Comparison of ENCODE assay signal across 1 cellular context in the genomic region with DNA sequence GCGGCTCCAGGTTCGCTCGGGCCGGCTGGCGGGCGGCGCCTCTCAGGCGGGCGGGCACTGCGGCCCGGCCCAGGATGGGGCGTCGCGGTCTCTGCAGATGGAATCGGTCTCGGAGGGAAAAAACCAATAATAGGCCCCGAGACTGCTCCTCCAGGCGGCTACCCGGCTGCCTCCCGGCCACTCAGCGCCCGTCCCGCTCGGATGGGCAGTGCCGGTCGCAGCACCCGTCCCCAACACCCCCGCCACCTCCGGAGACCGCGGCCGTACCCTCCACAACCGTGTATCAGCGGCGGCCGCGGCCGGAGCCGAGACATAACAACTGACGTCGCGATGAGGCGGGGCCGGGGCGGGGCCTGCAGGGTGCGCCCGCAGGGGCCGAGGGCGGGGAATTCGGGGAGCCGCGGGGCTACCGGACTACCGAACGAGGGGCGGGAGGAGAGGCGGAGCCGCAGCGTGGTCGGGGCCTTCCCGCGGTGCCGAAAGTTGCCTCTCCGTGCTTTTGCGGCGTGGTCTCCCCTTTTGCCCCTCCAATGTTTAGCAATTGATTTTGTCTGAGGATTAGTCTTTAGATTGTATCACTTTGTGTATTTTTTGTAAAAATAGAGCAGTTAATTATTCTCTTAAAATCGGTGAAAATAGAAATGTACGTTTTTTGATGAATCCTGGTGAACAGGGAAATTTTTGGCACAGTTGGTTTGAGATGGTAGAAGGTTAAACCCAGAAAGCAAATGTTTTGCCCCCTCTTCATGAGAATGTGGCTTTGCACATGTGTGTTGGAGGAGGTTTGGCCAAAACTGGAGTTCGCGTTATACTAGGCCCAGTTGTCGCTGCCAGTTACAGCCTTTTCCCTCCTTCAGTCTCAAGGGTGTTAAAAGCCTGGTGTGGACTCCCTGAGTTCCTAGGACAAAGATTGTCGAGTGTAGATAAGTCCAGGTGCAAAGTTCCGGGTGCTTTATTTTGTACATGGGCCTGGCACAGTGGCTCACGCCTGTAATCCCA.
A peak's percentile ranks its signal among the peaks of the same experiment; 100 is the strongest.
TF ChIP-seq lines count a peak whose summit lies in the region.

A gene with protein sequence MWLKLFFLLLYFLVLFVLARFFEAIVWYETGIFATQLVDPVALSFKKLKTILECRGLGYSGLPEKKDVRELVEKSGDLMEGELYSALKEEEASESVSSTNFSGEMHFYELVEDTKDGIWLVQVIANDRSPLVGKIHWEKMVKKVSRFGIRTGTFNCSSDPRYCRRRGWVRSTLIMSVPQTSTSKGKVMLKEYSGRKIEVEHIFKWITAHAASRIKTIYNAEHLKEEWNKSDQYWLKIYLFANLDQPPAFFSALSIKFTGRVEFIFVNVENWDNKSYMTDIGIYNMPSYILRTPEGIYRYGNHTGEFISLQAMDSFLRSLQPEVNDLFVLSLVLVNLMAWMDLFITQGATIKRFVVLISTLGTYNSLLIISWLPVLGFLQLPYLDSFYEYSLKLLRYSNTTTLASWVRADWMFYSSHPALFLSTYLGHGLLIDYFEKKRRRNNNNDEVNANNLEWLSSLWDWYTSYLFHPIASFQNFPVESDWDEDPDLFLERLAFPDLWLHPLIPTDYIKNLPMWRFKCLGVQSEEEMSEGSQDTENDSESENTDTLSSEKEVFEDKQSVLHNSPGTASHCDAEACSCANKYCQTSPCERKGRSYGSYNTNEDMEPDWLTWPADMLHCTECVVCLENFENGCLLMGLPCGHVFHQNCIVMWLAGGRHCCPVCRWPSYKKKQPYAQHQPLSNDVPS (minus strand): TSS at position 317 of the 999 bp plus-strand sequence. CDS start 979 bp downstream, outside the sequence.

TF ChIP-seq in HepG2, 621 proteins besides CTCF, POLR2A, EP300 and RAD21 (continued from another document and continues in another):
- TF ChIP-seq, protein P1, sequence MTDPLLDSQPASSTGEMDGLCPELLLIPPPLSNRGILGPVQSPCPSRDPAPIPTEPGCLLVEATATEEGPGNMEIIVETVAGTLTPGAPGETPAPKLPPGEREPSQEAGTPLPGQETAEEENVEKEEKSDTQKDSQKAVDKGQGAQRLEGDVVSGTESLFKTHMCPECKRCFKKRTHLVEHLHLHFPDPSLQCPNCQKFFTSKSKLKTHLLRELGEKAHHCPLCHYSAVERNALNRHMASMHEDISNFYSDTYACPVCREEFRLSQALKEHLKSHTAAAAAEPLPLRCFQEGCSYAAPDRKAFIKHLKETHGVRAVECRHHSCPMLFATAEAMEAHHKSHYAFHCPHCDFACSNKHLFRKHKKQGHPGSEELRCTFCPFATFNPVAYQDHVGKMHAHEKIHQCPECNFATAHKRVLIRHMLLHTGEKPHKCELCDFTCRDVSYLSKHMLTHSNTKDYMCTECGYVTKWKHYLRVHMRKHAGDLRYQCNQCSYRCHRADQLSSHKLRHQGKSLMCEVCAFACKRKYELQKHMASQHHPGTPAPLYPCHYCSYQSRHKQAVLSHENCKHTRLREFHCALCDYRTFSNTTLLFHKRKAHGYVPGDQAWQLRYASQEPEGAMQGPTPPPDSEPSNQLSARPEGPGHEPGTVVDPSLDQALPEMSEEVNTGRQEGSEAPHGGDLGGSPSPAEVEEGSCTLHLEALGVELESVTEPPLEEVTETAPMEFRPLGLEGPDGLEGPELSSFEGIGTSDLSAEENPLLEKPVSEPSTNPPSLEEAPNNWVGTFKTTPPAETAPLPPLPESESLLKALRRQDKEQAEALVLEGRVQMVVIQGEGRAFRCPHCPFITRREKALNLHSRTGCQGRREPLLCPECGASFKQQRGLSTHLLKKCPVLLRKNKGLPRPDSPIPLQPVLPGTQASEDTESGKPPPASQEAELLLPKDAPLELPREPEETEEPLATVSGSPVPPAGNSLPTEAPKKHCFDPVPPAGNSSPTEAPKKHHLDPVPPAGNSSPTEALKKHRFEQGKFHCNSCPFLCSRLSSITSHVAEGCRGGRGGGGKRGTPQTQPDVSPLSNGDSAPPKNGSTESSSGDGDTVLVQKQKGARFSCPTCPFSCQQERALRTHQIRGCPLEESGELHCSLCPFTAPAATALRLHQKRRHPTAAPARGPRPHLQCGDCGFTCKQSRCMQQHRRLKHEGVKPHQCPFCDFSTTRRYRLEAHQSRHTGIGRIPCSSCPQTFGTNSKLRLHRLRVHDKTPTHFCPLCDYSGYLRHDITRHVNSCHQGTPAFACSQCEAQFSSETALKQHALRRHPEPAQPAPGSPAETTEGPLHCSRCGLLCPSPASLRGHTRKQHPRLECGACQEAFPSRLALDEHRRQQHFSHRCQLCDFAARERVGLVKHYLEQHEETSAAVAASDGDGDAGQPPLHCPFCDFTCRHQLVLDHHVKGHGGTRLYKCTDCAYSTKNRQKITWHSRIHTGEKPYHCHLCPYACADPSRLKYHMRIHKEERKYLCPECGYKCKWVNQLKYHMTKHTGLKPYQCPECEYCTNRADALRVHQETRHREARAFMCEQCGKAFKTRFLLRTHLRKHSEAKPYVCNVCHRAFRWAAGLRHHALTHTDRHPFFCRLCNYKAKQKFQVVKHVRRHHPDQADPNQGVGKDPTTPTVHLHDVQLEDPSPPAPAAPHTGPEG (CRISPR knock-in tag; IDR thresholded peaks at IDR 0.05) = peak; percentile 88; the same call in 1 of the 2 replicates
- TF ChIP-seq, protein P2, sequence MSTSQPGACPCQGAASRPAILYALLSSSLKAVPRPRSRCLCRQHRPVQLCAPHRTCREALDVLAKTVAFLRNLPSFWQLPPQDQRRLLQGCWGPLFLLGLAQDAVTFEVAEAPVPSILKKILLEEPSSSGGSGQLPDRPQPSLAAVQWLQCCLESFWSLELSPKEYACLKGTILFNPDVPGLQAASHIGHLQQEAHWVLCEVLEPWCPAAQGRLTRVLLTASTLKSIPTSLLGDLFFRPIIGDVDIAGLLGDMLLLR (CRISPR knock-in tag; IDR thresholded peaks at IDR 0.05) = peak; percentile 60; the same call in 1 of the 2 replicates
- peak; percentile 94 for TF ChIP-seq ZFP36L1 (CRISPR knock-in tag; IDR thresholded peaks at IDR 0.05)
- TF ChIP-seq, protein P3, sequence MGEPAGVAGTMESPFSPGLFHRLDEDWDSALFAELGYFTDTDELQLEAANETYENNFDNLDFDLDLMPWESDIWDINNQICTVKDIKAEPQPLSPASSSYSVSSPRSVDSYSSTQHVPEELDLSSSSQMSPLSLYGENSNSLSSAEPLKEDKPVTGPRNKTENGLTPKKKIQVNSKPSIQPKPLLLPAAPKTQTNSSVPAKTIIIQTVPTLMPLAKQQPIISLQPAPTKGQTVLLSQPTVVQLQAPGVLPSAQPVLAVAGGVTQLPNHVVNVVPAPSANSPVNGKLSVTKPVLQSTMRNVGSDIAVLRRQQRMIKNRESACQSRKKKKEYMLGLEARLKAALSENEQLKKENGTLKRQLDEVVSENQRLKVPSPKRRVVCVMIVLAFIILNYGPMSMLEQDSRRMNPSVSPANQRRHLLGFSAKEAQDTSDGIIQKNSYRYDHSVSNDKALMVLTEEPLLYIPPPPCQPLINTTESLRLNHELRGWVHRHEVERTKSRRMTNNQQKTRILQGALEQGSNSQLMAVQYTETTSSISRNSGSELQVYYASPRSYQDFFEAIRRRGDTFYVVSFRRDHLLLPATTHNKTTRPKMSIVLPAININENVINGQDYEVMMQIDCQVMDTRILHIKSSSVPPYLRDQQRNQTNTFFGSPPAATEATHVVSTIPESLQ (CRISPR knock-in tag; conservative IDR thresholded peaks at IDR 0.05) = no peak; the same call in 1 of the 2 replicates
- TF ChIP-seq, protein P4, sequence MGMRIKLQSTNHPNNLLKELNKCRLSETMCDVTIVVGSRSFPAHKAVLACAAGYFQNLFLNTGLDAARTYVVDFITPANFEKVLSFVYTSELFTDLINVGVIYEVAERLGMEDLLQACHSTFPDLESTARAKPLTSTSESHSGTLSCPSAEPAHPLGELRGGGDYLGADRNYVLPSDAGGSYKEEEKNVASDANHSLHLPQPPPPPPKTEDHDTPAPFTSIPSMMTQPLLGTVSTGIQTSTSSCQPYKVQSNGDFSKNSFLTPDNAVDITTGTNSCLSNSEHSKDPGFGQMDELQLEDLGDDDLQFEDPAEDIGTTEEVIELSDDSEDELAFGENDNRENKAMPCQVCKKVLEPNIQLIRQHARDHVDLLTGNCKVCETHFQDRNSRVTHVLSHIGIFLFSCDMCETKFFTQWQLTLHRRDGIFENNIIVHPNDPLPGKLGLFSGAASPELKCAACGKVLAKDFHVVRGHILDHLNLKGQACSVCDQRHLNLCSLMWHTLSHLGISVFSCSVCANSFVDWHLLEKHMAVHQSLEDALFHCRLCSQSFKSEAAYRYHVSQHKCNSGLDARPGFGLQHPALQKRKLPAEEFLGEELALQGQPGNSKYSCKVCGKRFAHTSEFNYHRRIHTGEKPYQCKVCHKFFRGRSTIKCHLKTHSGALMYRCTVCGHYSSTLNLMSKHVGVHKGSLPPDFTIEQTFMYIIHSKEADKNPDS (CRISPR knock-in tag; IDR thresholded peaks at IDR 0.05) = no peak
- TF ChIP-seq ZNF34 (CRISPR knock-in tag; IDR thresholded peaks at IDR 0.05; ENCODE audit: borderline replicate concordance) = no peak
- peak; percentile 74; the same call in 1 of the 2 replicates for TF ChIP-seq MEF2D (CRISPR knock-in tag; IDR thresholded peaks at IDR 0.05)
- TF ChIP-seq ZNF556 (CRISPR knock-in tag; IDR thresholded peaks at IDR 0.05; ENCODE audit: borderline replicate concordance) = peak; percentile 83; the same call in 1 of the 2 replicates
- TF ChIP-seq ZNF792 (CRISPR knock-in tag; IDR thresholded peaks at IDR 0.05) = peak; percentile 88; the same call in 1 of the 2 replicates
- TF ChIP-seq, protein P5, sequence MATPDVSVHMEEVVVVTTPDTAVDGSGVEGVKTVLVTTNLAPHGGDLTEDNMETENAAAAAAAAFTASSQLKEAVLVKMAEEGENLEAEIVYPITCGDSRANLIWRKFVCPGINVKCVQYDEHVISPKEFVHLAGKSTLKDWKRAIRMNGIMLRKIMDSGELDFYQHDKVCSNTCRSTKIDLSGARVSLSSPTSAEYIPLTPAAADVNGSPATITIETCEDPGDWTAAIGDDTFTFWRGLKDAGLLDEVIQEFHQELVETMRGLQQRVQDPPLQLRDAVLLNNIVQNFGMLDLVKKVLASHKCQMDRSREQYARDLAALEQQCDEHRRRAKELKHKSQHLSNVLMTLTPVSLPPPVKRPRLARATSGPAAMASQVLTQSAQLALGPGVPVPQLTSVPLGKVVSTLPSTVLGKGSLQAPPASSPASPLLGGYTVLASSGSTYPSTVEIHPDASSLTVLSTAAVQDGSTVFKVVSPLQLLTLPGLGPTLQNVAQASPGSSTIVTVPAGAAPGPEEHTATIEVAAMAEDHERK (CRISPR knock-in tag; IDR thresholded peaks at IDR 0.05; ENCODE audit: low read depth) = no peak
- no peak; the same call in 1 of the 2 replicates for TF ChIP-seq ZNF674 (CRISPR knock-in tag; IDR thresholded peaks at IDR 0.05; ENCODE audit: low read depth)
- TF ChIP-seq RELA (CRISPR knock-in tag; IDR thresholded peaks at IDR 0.05) = no peak
- 0 out of 2 replicates have a peak, but pooled peaks have one; percentile 78 for TF ChIP-seq ZNF569 (CRISPR knock-in tag; IDR thresholded peaks at IDR 0.05; ENCODE audit: borderline replicate concordance)
- TF ChIP-seq ZNF780A (CRISPR knock-in tag; IDR thresholded peaks at IDR 0.05) = no peak
- TF ChIP-seq ZNF850 (CRISPR knock-in tag; conservative IDR thresholded peaks at IDR 0.05) = no peak; the same call in 1 of the 2 replicates
- no peak for TF ChIP-seq RBAK (CRISPR knock-in tag; IDR thresholded peaks at IDR 0.05)
- TF ChIP-seq, protein P6, sequence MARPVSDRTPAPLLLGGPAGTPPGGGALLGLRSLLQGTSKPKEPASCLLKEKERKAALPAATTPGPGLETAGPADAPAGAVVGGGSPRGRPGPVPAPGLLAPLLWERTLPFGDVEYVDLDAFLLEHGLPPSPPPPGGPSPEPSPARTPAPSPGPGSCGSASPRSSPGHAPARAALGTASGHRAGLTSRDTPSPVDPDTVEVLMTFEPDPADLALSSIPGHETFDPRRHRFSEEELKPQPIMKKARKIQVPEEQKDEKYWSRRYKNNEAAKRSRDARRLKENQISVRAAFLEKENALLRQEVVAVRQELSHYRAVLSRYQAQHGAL (CRISPR knock-in tag; IDR thresholded peaks at IDR 0.05; ENCODE audit: not compliant biosample characterization) = no peak
- peak; percentile 84; the same call in 1 of the 2 replicates for TF ChIP-seq TSC22D2 (CRISPR knock-in tag; IDR thresholded peaks at IDR 0.05; ENCODE audit: borderline replicate concordance)
- no peak for TF ChIP-seq SCMH1 (CRISPR knock-in tag; IDR thresholded peaks at IDR 0.05; ENCODE audit: borderline replicate concordance)
- TF ChIP-seq ZNF720 (CRISPR knock-in tag; IDR thresholded peaks at IDR 0.05) = 0 out of 2 replicates have a peak, but pooled peaks have one; percentile 26
- no peak; the same call in 1 of the 2 replicates for TF ChIP-seq IRX3 (CRISPR knock-in tag; IDR thresholded peaks at IDR 0.05; ENCODE audit: borderline replicate concordance, low read depth)
- TF ChIP-seq AGO1 (IDR thresholded peaks at IDR 0.05; ENCODE audit: low read depth, low read length, poor library complexity, severe bottlenecking) = no peak
- TF ChIP-seq ZNF549 (CRISPR knock-in tag; IDR thresholded peaks at IDR 0.05) = no peak
- TF ChIP-seq HNRNPLL (IDR thresholded peaks at IDR 0.05; ENCODE audit: low read depth, low read length, poor library complexity, severe bottlenecking) = peak; percentile 91
- peak; percentile 61 for TF ChIP-seq FOSL2 (CRISPR knock-in tag; IDR thresholded peaks at IDR 0.05)
- TF ChIP-seq, protein P7, sequence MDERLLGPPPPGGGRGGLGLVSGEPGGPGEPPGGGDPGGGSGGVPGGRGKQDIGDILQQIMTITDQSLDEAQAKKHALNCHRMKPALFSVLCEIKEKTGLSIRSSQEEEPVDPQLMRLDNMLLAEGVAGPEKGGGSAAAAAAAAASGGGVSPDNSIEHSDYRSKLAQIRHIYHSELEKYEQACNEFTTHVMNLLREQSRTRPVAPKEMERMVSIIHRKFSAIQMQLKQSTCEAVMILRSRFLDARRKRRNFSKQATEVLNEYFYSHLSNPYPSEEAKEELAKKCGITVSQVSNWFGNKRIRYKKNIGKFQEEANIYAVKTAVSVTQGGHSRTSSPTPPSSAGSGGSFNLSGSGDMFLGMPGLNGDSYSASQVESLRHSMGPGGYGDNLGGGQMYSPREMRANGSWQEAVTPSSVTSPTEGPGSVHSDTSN (CRISPR knock-in tag; IDR thresholded peaks at IDR 0.05) = no peak
- peak; percentile 91 for TF ChIP-seq ZNF230 (CRISPR knock-in tag; IDR thresholded peaks at IDR 0.05)
- TF ChIP-seq, protein P8, sequence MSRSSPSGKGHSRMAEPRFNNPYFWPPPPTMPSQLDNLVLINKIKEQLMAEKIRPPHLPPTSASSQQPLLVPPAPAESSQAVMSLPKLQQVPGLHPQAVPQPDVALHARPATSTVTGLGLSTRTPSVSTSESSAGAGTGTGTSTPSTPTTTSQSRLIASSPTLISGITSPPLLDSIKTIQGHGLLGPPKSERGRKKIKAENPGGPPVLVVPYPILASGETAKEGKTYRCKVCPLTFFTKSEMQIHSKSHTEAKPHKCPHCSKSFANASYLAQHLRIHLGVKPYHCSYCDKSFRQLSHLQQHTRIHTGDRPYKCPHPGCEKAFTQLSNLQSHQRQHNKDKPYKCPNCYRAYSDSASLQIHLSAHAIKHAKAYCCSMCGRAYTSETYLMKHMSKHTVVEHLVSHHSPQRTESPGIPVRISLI (CRISPR knock-in tag; IDR thresholded peaks at IDR 0.05; ENCODE audit: borderline replicate concordance) = peak; percentile 42; the same call in 1 of the 2 replicates
- no peak; the same call in 1 of the 2 replicates for TF ChIP-seq ZNF841 (CRISPR knock-in tag; IDR thresholded peaks at IDR 0.05; ENCODE audit: borderline replicate concordance)
- TF ChIP-seq EZH2 (conservative IDR thresholded peaks at IDR 0.05; ENCODE audit: low read depth, low read length) = no peak
- no peak; the same call in 1 of the 2 replicates for TF ChIP-seq ZNF672 (CRISPR knock-in tag; IDR thresholded peaks at IDR 0.05)
- TF ChIP-seq NR1H2 (CRISPR knock-in tag; IDR thresholded peaks at IDR 0.05; ENCODE audit: borderline replicate concordance, low read depth) = 0 out of 2 replicates have a peak, but pooled peaks have one; percentile 34
- 0 out of 2 replicates have a peak, but pooled peaks have one; percentile 49 for TF ChIP-seq ZNF547 (CRISPR knock-in tag; IDR thresholded peaks at IDR 0.05)
- peak; percentile 92 for TF ChIP-seq SPEN (CRISPR knock-in tag; IDR thresholded peaks at IDR 0.05; ENCODE audit: low read depth)
- peak; percentile 95 for TF ChIP-seq TAF1 (CRISPR knock-in tag; IDR thresholded peaks at IDR 0.05)
- peak; percentile 78 for TF ChIP-seq ZNF563 (CRISPR knock-in tag; IDR thresholded peaks at IDR 0.05)
- TF ChIP-seq NCOA2 (CRISPR knock-in tag; IDR thresholded peaks at IDR 0.05) = peak; percentile 31; the same call in 1 of the 2 replicates
